ENCODE assay signal across 8 cellular contexts in the genomic region with DNA sequence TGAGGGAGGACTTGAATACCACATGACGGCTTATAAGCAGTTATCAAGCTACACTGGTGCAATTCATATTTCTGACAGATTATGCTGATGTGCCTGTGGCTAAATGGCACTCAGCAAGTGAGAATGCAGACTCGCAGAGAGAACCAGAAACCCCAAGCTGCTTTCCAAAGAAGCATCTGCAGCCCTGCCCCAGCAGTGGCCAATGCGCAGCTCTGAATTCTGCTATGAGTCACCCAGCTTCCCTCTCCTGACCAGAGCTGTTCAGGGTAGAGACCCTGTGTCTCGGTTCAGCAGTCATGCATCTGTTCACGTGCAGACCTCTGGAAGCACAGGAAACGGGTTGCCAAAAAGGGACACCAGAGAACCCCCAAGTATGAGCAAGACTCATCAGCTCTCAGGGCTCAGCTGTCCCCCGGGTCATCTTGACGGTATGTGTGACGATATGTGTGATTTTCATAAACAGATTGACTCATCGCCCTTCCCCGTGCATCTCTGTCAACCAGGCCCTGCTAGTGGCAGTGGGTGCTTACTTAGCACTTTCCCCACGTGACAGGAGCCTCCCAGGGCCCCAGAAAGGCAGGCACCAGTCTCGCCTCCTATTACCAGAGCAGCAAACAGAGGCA.
A peak's percentile ranks its signal among the peaks of the same experiment; 100 is the strongest.
DNase-seq lines count a peak whose midpoint lies in the region; ATAC-seq and TF ChIP-seq lines count a peak whose summit lies in the region.

No MANE protein-coding gene starts in this region.

- H2AFZ ChIP-seq in smooth muscle cell (ENCODE audit: low read depth): no peak overlapping the region

- H3K4me1 ChIP-seq in heart right ventricle: peaks cover 0 to 100% (median 31%) of the 10 kb centered on the region in 9 donors
- H3K4me1 ChIP-seq in smooth muscle cell (ENCODE audit: low read depth): peaks cover 38% of the 10 kb centered on the region

- H3K9me3 ChIP-seq in AG04450 (ENCODE audit: control insufficient read depth, insufficient read depth, low read length) (no peaks in the 10 kb centered on the region; the same call in 1 of the 2 replicates), heart right ventricle (no peaks in the 10 kb centered on the region), smooth muscle cell (replicated peaks; ENCODE audit: low read depth) (no peaks in the 10 kb centered on the region), WERI-Rb-1 (ENCODE audit: severe bottlenecking) (no peaks in the 10 kb centered on the region)

- in situ Hi-C loops in SK-MEL-5 (cut with HindIII; ENCODE audit: low pct_unique_long_range_greater_than_20kb, low sequenced_read_pairs): no loop called here

- H3K27me3 ChIP-seq in AG04450 (ENCODE audit: control insufficient read depth, insufficient read depth, low read length) (no peaks in the 10 kb centered on the region), heart right ventricle (no peaks in the 10 kb centered on the region), smooth muscle cell (ENCODE audit: low read depth) (no peaks in the 10 kb centered on the region), WERI-Rb-1 (ENCODE audit: insufficient read depth, low read depth, severe bottlenecking) (no peaks in the 10 kb centered on the region)

- TF ChIP-seq CTCF in AG04450 (IDR thresholded peaks at IDR 0.05; ENCODE audit: low read depth, low read length): no peak
- TF ChIP-seq CTCF in heart right ventricle (IDR thresholded peaks at IDR 0.05): no peak
- TF ChIP-seq CTCF in smooth muscle cell (IDR thresholded peaks at IDR 0.05; ENCODE audit: borderline replicate concordance, insufficient read depth, poor library complexity, severe bottlenecking): no peak
- no peak for TF ChIP-seq CTCF in WERI-Rb-1 (IDR thresholded peaks at IDR 0.05; ENCODE audit: low read depth, low read length)

- H3K9me3 Mint-ChIP-seq in activated naive CD8-positive, alpha-beta T cell (ENCODE audit: low read depth): no peaks in the 10 kb centered on the region

- POLR2A ChIA-PET in AG04450 (lab: Yijun Ruan, JAX): interaction anchor here (0.6 to 1.9 kb wide), 4 partner anchors 9 to 152 kb away, joined by 3 to 10 read pairs (median 6); no protein-coding TSS in a partner anchor

- no peak overlapping the region; the same call in 1 of the 2 replicates for H3K4me3 ChIP-seq in AG04450 (ENCODE audit: low read depth, low read length)
- H3K4me3 ChIP-seq in heart right ventricle: peak overlapping the region in 4 of 10 donors; percentile 10 to 14 (median 11)
- no peak overlapping the region for H3K4me3 ChIP-seq in smooth muscle cell
- H3K4me3 ChIP-seq in WERI-Rb-1 (ENCODE audit: low read depth, low read length): no peak overlapping the region

- peaks cover 90% of the 10 kb centered on the region for H3K4me1 Mint-ChIP-seq in activated naive CD8-positive, alpha-beta T cell (ENCODE audit: low read depth)

- H3K27ac Mint-ChIP-seq in activated naive CD8-positive, alpha-beta T cell: peak overlapping the region; percentile 97

- peaks cover 6% of the 10 kb centered on the region for H3K36me3 Mint-ChIP-seq in activated naive CD8-positive, alpha-beta T cell

- H3K4me3 Mint-ChIP-seq in activated naive CD8-positive, alpha-beta T cell: peak overlapping the region; percentile 68

- H3K27ac ChIP-seq in AG04450 (ENCODE audit: low read depth, low read length) (peak overlapping the region; percentile 96), heart right ventricle (peak overlapping the region in 7 of 10 donors; percentile 7 to 92 (median 86)), smooth muscle cell (ENCODE audit: low read depth) (peak overlapping the region; percentile 95), WERI-Rb-1 (no peak overlapping the region)

- no peaks in the 10 kb centered on the region for H3K27me3 Mint-ChIP-seq in activated naive CD8-positive, alpha-beta T cell

- H3K9ac ChIP-seq in smooth muscle cell (ENCODE audit: low read depth): peak overlapping the region; percentile 86

- intact Hi-C loops in heart right ventricle (cut with DNase I): loop anchor here in 6 of 10 donors (1.0 to 5.0 kb wide), 2 partner anchors 14 to 74 kb away; a partner anchor contains a TSS

- WGBS in heart right ventricle, 2 donors: 33 to 47% methylated on average over 13 of the region's 13 CpGs
- 1% methylated on average over 13 of the region's 13 CpGs for WGBS in smooth muscle cell (ENCODE audit: low lambda C conversion rate)

- H4K20me1 ChIP-seq in smooth muscle cell (ENCODE audit: low read depth): no peaks in the 10 kb centered on the region

- ATAC-seq in GM19043 (IDR thresholded peaks at IDR 0.05; ENCODE audit: low read depth, unreplicated experiment) (peak; percentile 93), HG03342 (IDR thresholded peaks at IDR 0.05; ENCODE audit: unreplicated experiment) (peak; percentile 95), heart right ventricle (peak; percentile 47 to 70 (median 61))

- peaks cover 33% of the 10 kb centered on the region for H3F3A ChIP-seq in smooth muscle cell (ENCODE audit: low read depth)

- peak overlapping the region; percentile 72 for H3K4me2 ChIP-seq in smooth muscle cell

- H3K36me3 ChIP-seq in heart right ventricle: no peaks in the 10 kb centered on the region
- no peaks in the 10 kb centered on the region for H3K36me3 ChIP-seq in smooth muscle cell (ENCODE audit: low read depth)
- no peaks in the 10 kb centered on the region for H3K36me3 ChIP-seq in WERI-Rb-1

- CTCF ChIA-PET in AG04450 (lab: Charles Lee): interaction anchor here (1.8 kb wide), 1 partner anchor 28 kb away, joined by 14 read pairs; no protein-coding TSS in a partner anchor

- H3K79me2 ChIP-seq in smooth muscle cell (ENCODE audit: low read depth): peaks cover 23% of the 10 kb centered on the region

- DNase-seq in AG04450 (ENCODE audit: low read depth, low spot score): peak; percentile 85
- DNase-seq in SK-MEL-5 (ENCODE audit: low read depth, low spot score): peak; percentile 88
- DNase-seq in heart right ventricle: peak; percentile 54 to 79
- peak; percentile 52 for DNase-seq in smooth muscle cell (lab: John Stamatoyannopoulos, UW; ENCODE audit: unreplicated experiment)
- no peak for DNase-seq in WERI-Rb-1
